In the genomic region with DNA sequence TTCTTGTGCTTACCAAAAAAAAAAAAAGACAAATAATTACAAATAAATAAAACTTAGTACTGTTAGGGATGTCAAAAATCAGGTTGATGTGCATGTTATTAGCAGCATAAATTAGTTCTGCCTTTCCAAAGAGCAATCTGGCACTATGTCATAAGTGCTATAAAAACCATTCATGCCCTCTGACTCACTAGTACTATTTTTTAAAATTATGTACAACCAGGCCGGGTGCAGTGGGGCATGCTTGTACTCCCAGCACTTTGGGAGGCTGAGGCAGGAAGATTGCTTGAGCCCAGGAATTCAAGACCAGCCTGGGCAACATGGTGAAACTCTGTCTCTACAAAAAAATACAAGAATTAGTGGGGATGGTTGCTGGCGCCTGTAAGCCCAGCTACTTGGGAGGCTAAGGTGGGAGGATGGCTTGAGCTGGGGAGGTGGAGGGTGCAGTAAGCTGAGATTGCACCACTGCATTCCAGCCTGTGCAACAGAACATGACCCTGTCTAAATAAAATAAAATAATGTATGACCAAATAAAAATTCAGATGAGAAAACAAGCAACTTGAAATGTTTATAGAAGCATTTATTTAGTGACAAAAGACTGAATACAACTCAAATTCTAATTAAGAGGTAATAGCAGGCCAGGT, we compare ENCODE assay signal across 19 cellular contexts. TPM values are rescaled to one million over a fixed set of nuclear protein-coding genes. Genes with fewer than 3 reads are reported as not detected.
DNase-seq lines count a peak whose midpoint lies in the region; ATAC-seq and TF ChIP-seq lines count a peak whose summit lies in the region.
"Had no signal": no experiment of that assay in that cellular context is flagged by ENCODE, and none has a peak within 500 bp of the region (broad histone marks: within the 10 kb centered on the region; RNA-seq: fewer than 3 reads in every experiment).

No MANE protein-coding gene starts in this region.

- H3K36me3 ChIP-seq in adipocyte (ENCODE audit: control insufficient read depth, insufficient read depth, low read length, severe bottlenecking): peaks cover 32% of the 10 kb centered on the region
- H3K36me3 ChIP-seq: BE2C had no signal

- peaks cover 24% of the 10 kb centered on the region for H3K4me1 ChIP-seq in adipocyte (ENCODE audit: control insufficient read depth, insufficient read depth, low read length)
- no peaks in the 10 kb centered on the region for H3K4me1 ChIP-seq in right cardiac atrium (ENCODE audit: control insufficient read depth, insufficient read depth, low read length)
- H3K4me1 ChIP-seq: BE2C, Peyer's patch, SJSA1 had no signal

- DNase-seq in M059J (ENCODE audit: low read depth): peak; percentile 22
- DNase-seq in adipocyte (ENCODE audit: low read depth): peak; percentile 29
- peak; percentile 11 to 36 for DNase-seq in foreskin fibroblast
- no peak for DNase-seq in right cardiac atrium
- DNase-seq: BE2C, MV-4-11, NCI-H1105 treated with DMSO at 0.1 percent for 48 hours, NCI-H2029 treated with DMSO at 0.1 percent for 48 hours, NCI-H2171, NCI-H524 treated with DMSO at 0.1 percent for 48 hours, NCI-H82, Peyer's patch had no signal

- no peak for TF ChIP-seq CTCF in foreskin fibroblast (IDR thresholded peaks at IDR 0.05; ENCODE audit: low read depth, low read length)

- 94% methylated on average over 2 of the region's 2 CpGs for WGBS in right cardiac atrium

- H3K9ac ChIP-seq in adipocyte (ENCODE audit: low read length): no peak overlapping the region

- no peak overlapping the region for H3K27ac ChIP-seq in right cardiac atrium (ENCODE audit: low read length)
- H3K27ac ChIP-seq: Peyer's patch, SJSA1 had no signal

- H3K9me3 ChIP-seq in adipocyte (ENCODE audit: control insufficient read depth, low read length) (no peaks in the 10 kb centered on the region), right cardiac atrium (ENCODE audit: control insufficient read depth, low read length) (no peaks in the 10 kb centered on the region)
- H3K9me3 ChIP-seq: BE2C, Peyer's patch, SJSA1 had no signal

- intact Hi-C loops in right cardiac atrium (cut with DNase I): no loop called here

- H3K27me3 ChIP-seq in adipocyte (replicated peaks; ENCODE audit: control insufficient read depth, insufficient read depth, low read length) (no peaks in the 10 kb centered on the region), right cardiac atrium (ENCODE audit: control insufficient read depth, insufficient read depth) (no peaks in the 10 kb centered on the region)
- H3K27me3 ChIP-seq: BE2C, Peyer's patch, SJSA1 had no signal

- ATAC-seq in GM21360 (IDR thresholded peaks at IDR 0.05; ENCODE audit: unreplicated experiment) (no peak), right cardiac atrium (no peak), HG03025 (IDR thresholded peaks at IDR 0.05; ENCODE audit: low FRiP score, unreplicated experiment) (no peak), GM21528 (IDR thresholded peaks at IDR 0.05; ENCODE audit: low FRiP score, unreplicated experiment) (no peak)
- ATAC-seq: GM12878, HepG2, K562 had no signal

- no peak overlapping the region for H3K4me3 ChIP-seq in adipocyte (ENCODE audit: low read length)
- H3K4me3 ChIP-seq in foreskin fibroblast (ENCODE audit: low read depth in 1 of 2, low read length in 2 of 2): no peak overlapping the region
- no peak overlapping the region for H3K4me3 ChIP-seq in right cardiac atrium (ENCODE audit: low read length)
- H3K4me3 ChIP-seq: GM12878, K562, Peyer's patch, SJSA1 had no signal

RNA-seq across cellular contexts. Expression of a gene that starts 25.3 kb away (rescaled TPM):
- total RNA-seq in M059J (2014; rRNA removed; shearing (Covaris generic)): 46.7 and 124 TPM in 2 replicates
- total RNA-seq in right cardiac atrium: 10 to 100 TPM; 16.7 to 19.0 (median 17.4) TPM
- polyA plus RNA-seq in right cardiac atrium: 7.0 TPM

RNA-seq across cellular contexts. Expression of a gene that starts 36.4 kb away (rescaled TPM):
- total RNA-seq in M059J (2014; rRNA removed; shearing (Covaris generic)): not detected in 2 replicates
- 10 to 100 TPM in 2 of 4 donors, 1 to 10 TPM in 2; 8.2 to 16.4 (median 11.6) TPM for total RNA-seq in right cardiac atrium
- polyA plus RNA-seq in right cardiac atrium: 8.2 TPM
- total RNA-seq: Peyer's patch had no signal

RNA-seq across cellular contexts. Expression of a gene that starts 36.5 kb away (rescaled TPM):
- total RNA-seq in M059J (2014; rRNA removed; shearing (Covaris generic)): 123 and 172 TPM in 2 replicates
- total RNA-seq in right cardiac atrium: 10 to 100 TPM; 52.2 to 58.4 (median 56.0) TPM
- 55.2 TPM for polyA plus RNA-seq in right cardiac atrium

Comparison
In these comparisons a context has a peak if more than half of its experiments do, and no peak if none do; other contexts are left out.
1. DNase-seq: peak in M059J (single experiment), adipocyte (single experiment) and foreskin fibroblast (2 of 2); none in right cardiac atrium (0 of 3).